In genomic region chr6:113414511-113414910, GRCh38 we compare ENCODE assay signal across 8 cellular contexts.
A peak's percentile ranks its signal among the peaks of the same experiment; 100 is the strongest.
DNase-seq lines count a peak whose midpoint lies in the region; ATAC-seq and TF ChIP-seq lines count a peak whose summit lies in the region.

No MANE protein-coding gene starts in this region.

- intact Hi-C loops in cardiac septum (cut with DNase I) (loop anchor here (2.0 kb wide), 1 partner anchor 444 kb away; no protein-coding TSS in a partner anchor), testis (cut with DNase I; ENCODE audit: low total_unique reads) (no loop called here)

- no peaks in the 10 kb centered on the region for H3K9me3 ChIP-seq in testis

- H3K27ac ChIP-seq in testis = no peak overlapping the region

- H3K4me3 ChIP-seq in testis = no peak overlapping the region

- peak; percentile 38 for DNase-seq in NCI-H2196 (lab: John Stamatoyannopoulos, UW; ENCODE audit: unreplicated experiment)
- no peak for DNase-seq in NCI-H2196 treated with DMSO at 0.1 percent for 48 hours (lab: John Stamatoyannopoulos, UW; ENCODE audit: unreplicated experiment)
- peak; percentile 5 to 60 for DNase-seq in SW 1271 (lab: John Stamatoyannopoulos, UW)
- peak; percentile 75 for DNase-seq in cardiac septum (ENCODE audit: low spot score)
- DNase-seq in testis = peak; percentile 49
- DNase-seq in NCI-H2029 treated with DMSO at 0.1 percent for 48 hours (lab: John Stamatoyannopoulos, UW) = no peak
- no peak for DNase-seq in HuH-7.5 (ENCODE audit: low spot score)

- H3K4me1 ChIP-seq in testis = no peaks in the 10 kb centered on the region

- no peak for TF ChIP-seq POLR2A in testis (IDR thresholded peaks at IDR 0.05)

- no peak for ATAC-seq in HG03457 (IDR thresholded peaks at IDR 0.05; ENCODE audit: unreplicated experiment)

- WGBS in testis, 2 donors = 39 to 52% methylated on average over 3 of the region's 3 CpGs

- H3K36me3 ChIP-seq in testis (ENCODE audit: low read depth, missing control alignments) = no peaks in the 10 kb centered on the region

- peak in 2 of 3 experiments; percentile 6 to 22 for TF ChIP-seq CTCF in testis (IDR thresholded peaks at IDR 0.05)

- H3K27me3 ChIP-seq in testis = no peaks in the 10 kb centered on the region

Comparison
In these comparisons a context has a peak if more than half of its experiments do, and no peak if none do; other contexts are left out.
1. DNase-seq: peak in NCI-H2196 (single experiment), SW 1271 (2 of 2), cardiac septum (single experiment) and testis (single experiment); none in NCI-H2196 treated with DMSO at 0.1 percent for 48 hours (single experiment), NCI-H2029 treated with DMSO at 0.1 percent for 48 hours (single experiment) and HuH-7.5 (single experiment).